In genomic region chr16:75251280-75252048, GRCh38 we compare ENCODE assay signal across 8 cellular contexts. TPM values are rescaled to one million over a fixed set of nuclear protein-coding genes. Genes with fewer than 3 reads are reported as not detected.
DNase-seq lines count a peak whose midpoint lies in the region; ATAC-seq and TF ChIP-seq lines count a peak whose summit lies in the region.

Gene BCAR1, minus strand, starts transcription at chr16:75251624. Its CDS starts 142 bp downstream, at chr16:75251482.

- H3K36me3 ChIP-seq in left lung = no peaks in the 10 kb centered on the region

- intact Hi-C loops in dorsolateral prefrontal cortex (cut with DNase I) (loop anchor here (2.0 to 5.0 kb wide), 4 partner anchors 15 to 131 kb away; no protein-coding TSS in a partner anchor), left lung (cut with DNase I) (no loop called here)

- peaks cover 59 to 94% of the 10 kb centered on the region in 2 donors for H3K4me1 ChIP-seq in left lung

- H3K4me3 ChIP-seq in dorsolateral prefrontal cortex = peak within 1 kb of the TSS; percentile 52 to 94 (median 83)
- peak within 1 kb of the TSS; percentile 58 to 92 for H3K4me3 ChIP-seq in left lung

- H3K27me3 ChIP-seq in dorsolateral prefrontal cortex (no peaks in the 10 kb centered on the region), left lung (peaks cover 0 to 93% of the 10 kb centered on the region in 2 donors)

- H3K9me3 ChIP-seq in left lung = no peaks in the 10 kb centered on the region

- DNase-seq in DMS79 treated with DMSO at 0.1 percent for 48 hours (lab: John Stamatoyannopoulos, UW) (peak; percentile 63), DMS79 (lab: John Stamatoyannopoulos, UW) (no peak), RPMI8226 (peak; percentile 50), dorsolateral prefrontal cortex (peak; percentile 80 to 92 (median 86)), left lung (peak; percentile 87 to 92)
- peak; percentile 48 for DNase-seq in stimulated activated naive CD8-positive, alpha-beta T cell treated with anti-CD3 and anti-CD28 coated beads, Interleukin-15, Interleukin-2, amounts not matched to agents 100 U/mL and 50 U/mL, for 24 hours

- H3K27ac ChIP-seq in dorsolateral prefrontal cortex (peak within 1 kb of the TSS; percentile 79 to 100 (median 99)), left lung (peak within 1 kb of the TSS; percentile 82 to 87)

- ATAC-seq in GM19467 (IDR thresholded peaks at IDR 0.05; ENCODE audit: unreplicated experiment) = peak; percentile 62
- peak; percentile 67 for ATAC-seq in HG03571 (IDR thresholded peaks at IDR 0.05; ENCODE audit: unreplicated experiment)
- peak; percentile 80 for ATAC-seq in left lung
- peak; percentile 16 for ATAC-seq in stimulated activated naive CD8-positive, alpha-beta T cell treated with anti-CD3 and anti-CD28 coated beads, Interleukin-15, Interleukin-2, amounts not matched to agents 100 U/mL and 50 U/mL, for 24 hours

- peak in 47 of 56 donors; percentile 7 to 65 (median 33) for TF ChIP-seq CTCF in dorsolateral prefrontal cortex (IDR thresholded peaks at IDR 0.05 in 54 of 56, conservative IDR thresholded peaks at IDR 0.05 in 2 of 56; ENCODE audit: low read depth in 1 of 56, partially characterized antibody in 56 of 56)
- TF ChIP-seq CTCF in left lung (IDR thresholded peaks at IDR 0.05) = no peak

RNA-seq across cellular contexts. Expression of gene BCAR1, which starts in this region (rescaled TPM):
- total RNA-seq in dorsolateral prefrontal cortex (100 to 1,000 TPM in 52 of 120 experiments, 10 to 100 TPM in 68; 67.8 to 163 (median 96.2) TPM), left lung (10 to 100 TPM; 67.6 to 73.6 TPM)

Comparison
In these comparisons a context has a peak if more than half of its experiments do, and no peak if none do; other contexts are left out.
1. ATAC-seq: peak in every context shown above with its lines; median percentile 80 in left lung; 67 in HG03571; 62 in GM19467; 16 in stimulated activated naive CD8-positive, alpha-beta T cell treated with anti-CD3 and anti-CD28 coated beads, Interleukin-15, Interleukin-2, amounts not matched to agents 100 U/mL and 50 U/mL, for 24 hours.
2. CTCF ChIP-seq: peak in dorsolateral prefrontal cortex (47 of 56); none in left lung (0 of 2).
3. intact Hi-C loops: an anchor here in dorsolateral prefrontal cortex (2.0 to 5.0 kb wide); none called in left lung.